11 cellular contexts compared by ENCODE assay signal in the genomic region with DNA sequence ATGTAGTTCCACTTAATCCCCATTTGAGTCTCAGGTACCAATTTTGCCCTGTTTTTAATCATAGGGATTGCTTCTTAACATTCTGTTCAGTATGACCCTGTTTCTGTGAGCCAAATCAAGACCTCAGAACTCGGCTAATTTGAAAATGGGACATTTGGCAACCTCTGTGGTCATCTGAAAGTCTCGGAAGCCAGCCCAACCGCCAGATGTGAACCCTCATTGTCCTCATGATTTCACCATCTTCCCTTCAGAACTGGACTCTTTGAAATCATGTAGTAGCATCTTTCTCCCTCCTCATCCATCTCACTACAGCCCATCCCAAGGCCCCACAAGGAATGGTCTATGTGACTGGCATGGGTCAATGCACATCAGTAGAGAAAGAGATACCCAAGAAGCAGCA.
DNase-seq lines count a peak whose midpoint lies in the region; TF ChIP-seq lines count a peak whose summit lies in the region.
"Had no signal": no experiment of that assay in that cellular context is flagged by ENCODE, and none has a peak within 500 bp of the region (broad histone marks: within the 10 kb centered on the region; RNA-seq: fewer than 3 reads in every experiment).

No MANE protein-coding gene starts in this region.

- TF ChIP-seq CTCF in foreskin fibroblast (IDR thresholded peaks at IDR 0.05; ENCODE audit: low read depth, low read length) = no peak
- TF ChIP-seq CTCF in vagina (IDR thresholded peaks at IDR 0.05) = no peak

- H3K27ac ChIP-seq in vagina = peak overlapping the region; percentile 61

- peak; percentile 32 for DNase-seq in RPMI7951 (ENCODE audit: low read depth)
- peak; percentile 63 to 83 for DNase-seq in foreskin fibroblast
- peak; percentile 45 for DNase-seq in mucosa of gallbladder (ENCODE audit: low spot score)
- peak in 1 of 2 donors; percentile 92 for DNase-seq in vagina (ENCODE audit: extremely low spot score in 2 of 2)
- DNase-seq in NCI-H1105 (lab: John Stamatoyannopoulos, UW) = no peak
- DNase-seq in D341Med (ENCODE audit: low spot score) = no peak
- no peak for DNase-seq in stimulated activated CD4-positive, alpha-beta T cell treated with anti-CD3 and anti-CD28 coated beads, Interleukin-1b, Interleukin-23, amount 100 ng/mL, for 48 hours
- DNase-seq: activated CD8-positive, alpha-beta memory T cell treated with anti-CD3 and anti-CD28 coated beads, Interleukin-2, amount 50 U/mL, for 4 hours; activated gamma-delta T cell treated with Interleukin-2 at 50 U/mL for 16 hours; erythroblast; T-helper 17 cell had no signal

- H3K9me3 ChIP-seq in vagina = no peaks in the 10 kb centered on the region

- TF ChIP-seq POLR2A in vagina (IDR thresholded peaks at IDR 0.05) = no peak

- no peaks in the 10 kb centered on the region for H3K36me3 ChIP-seq in vagina

- H3K27me3 ChIP-seq in vagina = no peaks in the 10 kb centered on the region

- peaks cover 16% of the 10 kb centered on the region for H3K4me1 ChIP-seq in vagina

- H3K4me3 ChIP-seq in foreskin fibroblast (ENCODE audit: low read depth in 1 of 2, low read length in 2 of 2) (no peak overlapping the region), vagina (no peak overlapping the region)

- intact Hi-C loops in vagina (cut with DNase I) = no loop called here

Comparison
In these comparisons a context has a peak if more than half of its experiments do, and no peak if none do; other contexts are left out.
1. DNase-seq: peak in RPMI7951 (single experiment), foreskin fibroblast (2 of 2) and mucosa of gallbladder (single experiment); none in NCI-H1105 (single experiment), D341Med (single experiment) and stimulated activated CD4-positive, alpha-beta T cell treated with anti-CD3 and anti-CD28 coated beads, Interleukin-1b, Interleukin-23, amount 100 ng/mL, for 48 hours (single experiment).